13 cellular contexts compared by ENCODE assay signal in genomic region chr12:16857456-16857923, GRCh38.
DNase-seq lines count a peak whose midpoint lies in the region; ATAC-seq, FAIRE-seq and TF ChIP-seq lines count a peak whose summit lies in the region.
"Had no signal": no experiment of that assay in that cellular context is flagged by ENCODE, and none has a peak within 500 bp of the region (broad histone marks: within the 10 kb centered on the region; RNA-seq: fewer than 3 reads in every experiment).

No MANE protein-coding gene starts in this region.

- peak; percentile 57 for DNase-seq in GM20000 (ENCODE audit: low spot score)
- no peak for DNase-seq in CD1c-positive myeloid dendritic cell (ENCODE audit: extremely low spot score)
- no peak for DNase-seq in kidney
- no peak for DNase-seq in SW 1271 (lab: John Stamatoyannopoulos, UW)
- DNase-seq in amniotic stem cell (lab: John Stamatoyannopoulos, UW), result no peak
- DNase-seq: AML-193, caudate nucleus, islet precursor cell, NCI-H1930 had no signal

- H3K27ac ChIP-seq in kidney (ENCODE audit: low read depth in 2 of 2, low read length in 2 of 2), result no peak overlapping the region

- no peak overlapping the region for H3K9ac ChIP-seq in kidney (ENCODE audit: low read length in 2 of 2)

- H3K9me3 ChIP-seq in kidney (ENCODE audit: control insufficient read depth in 1 of 2, low read length in 2 of 2), result no peaks in the 10 kb centered on the region

- ATAC-seq in GM18508 (IDR thresholded peaks at IDR 0.05; ENCODE audit: insufficient read depth, unreplicated experiment) (peak; percentile 95), HG02943 (IDR thresholded peaks at IDR 0.05; ENCODE audit: low read depth, unreplicated experiment) (peak; percentile 98), HG03575 (IDR thresholded peaks at IDR 0.05; ENCODE audit: extremely low read depth, insufficient number of reproducible peaks, low FRiP score, unreplicated experiment) (peak; percentile 95)
- ATAC-seq: activated T-helper 17 cell treated with anti-CD3 and anti-CD28 coated beads, Interleukin-2, amount 50 U/mL, for 72 hours had no signal

- intact Hi-C loops in kidney (cut with DNase I), result no loop called here

- FAIRE-seq in kidney (lab: Jason Lieb, UNC), result no peak

- H3K4me1 ChIP-seq in kidney (ENCODE audit: control insufficient read depth in 1 of 2, insufficient read depth in 1 of 2, low read depth in 1 of 2, low read length in 2 of 2), result no peaks in the 10 kb centered on the region

- H3K4me3 ChIP-seq in kidney (ENCODE audit: low read length in 2 of 2), result no peak overlapping the region

- TF ChIP-seq CTCF in GM20000 (IDR thresholded peaks at IDR 0.05; ENCODE audit: extremely low read depth, missing control alignments), result no peak
- no peak for TF ChIP-seq CTCF in kidney (IDR thresholded peaks at IDR 0.05; ENCODE audit: borderline replicate concordance, extremely low read depth, insufficient read depth)

- H3K36me3 ChIP-seq in kidney (ENCODE audit: control insufficient read depth in 1 of 2, insufficient read depth in 2 of 2, low read length in 2 of 2), result no peaks in the 10 kb centered on the region
